ENCODE assay signal across 9 cellular contexts in genomic region chr20:1897965-1898464, GRCh38. TPM values are rescaled to one million over a fixed set of nuclear protein-coding genes. Genes with fewer than 3 reads are reported as not detected.
DNase-seq lines count a peak whose midpoint lies in the region; ATAC-seq and TF ChIP-seq lines count a peak whose summit lies in the region.
"Had no signal": no experiment of that assay in that cellular context is flagged by ENCODE, and none has a peak within 500 bp of the region (broad histone marks: within the 10 kb centered on the region; RNA-seq: fewer than 3 reads in every experiment).

No MANE protein-coding gene starts in this region.

- no peak overlapping the region for H3K4me3 ChIP-seq in naive thymus-derived CD4-positive, alpha-beta T cell (ENCODE audit: low read length)
- H3K4me3 ChIP-seq in osteoblast (ENCODE audit: insufficient read depth, low read length), result no peak overlapping the region
- H3K4me3 ChIP-seq: mucosa of descending colon had no signal

- H3K27ac Mint-ChIP-seq in T-helper 17 cell, result no peak overlapping the region
- no peak overlapping the region for H3K27ac Mint-ChIP-seq in naive thymus-derived CD4-positive, alpha-beta T cell

- TF ChIP-seq CTCF in osteoblast (IDR thresholded peaks at IDR 0.05; ENCODE audit: extremely low read depth, low read depth, low read length), result no peak

- H4K20me1 ChIP-seq in osteoblast (ENCODE audit: insufficient read depth, low read length), result peaks cover 47% of the 10 kb centered on the region

- ATAC-seq in GM18517 (IDR thresholded peaks at IDR 0.05; ENCODE audit: unreplicated experiment), result peak; percentile 66
- peak; percentile 44 for ATAC-seq in HG02840 (IDR thresholded peaks at IDR 0.05; ENCODE audit: low FRiP score, unreplicated experiment)
- ATAC-seq in T-helper 17 cell, result peak; percentile 52
- ATAC-seq in naive thymus-derived CD4-positive, alpha-beta T cell, result peak; percentile 22
- ATAC-seq: mucosa of descending colon had no signal

- H3K79me2 ChIP-seq in osteoblast (ENCODE audit: insufficient read depth, low read length), result peaks cover 81% of the 10 kb centered on the region

- DNase-seq in T-helper 17 cell, result no peak
- no peak for DNase-seq in naive thymus-derived CD4-positive, alpha-beta T cell
- DNase-seq in osteoblast (ENCODE audit: insufficient read length, low spot score, missing footprints), result no peak
- no peak for DNase-seq in NCI-H345 (lab: John Stamatoyannopoulos, UW)
- DNase-seq in head of caudate nucleus, result no peak
- DNase-seq in activated T-cell treated with anti-CD3 and anti-CD28 coated beads for 4 hours, result no peak

- H2AFZ ChIP-seq in osteoblast (ENCODE audit: low read length), result no peak overlapping the region

- H3K36me3 ChIP-seq in naive thymus-derived CD4-positive, alpha-beta T cell (ENCODE audit: control insufficient read depth in 2 of 3, insufficient read depth in 3 of 3, low read length in 3 of 3), result no peaks in the 10 kb centered on the region
- peaks cover 15% of the 10 kb centered on the region for H3K36me3 ChIP-seq in osteoblast (ENCODE audit: insufficient read depth, low read length)

- H3K9me3 Mint-ChIP-seq in naive thymus-derived CD4-positive, alpha-beta T cell, result no peaks in the 10 kb centered on the region

- CTCF ChIA-PET in naive thymus-derived CD4-positive, alpha-beta T cell (lab: Charles Lee), result no interaction called here

- H3K4me1 Mint-ChIP-seq in T-helper 17 cell, result peaks cover 7% of the 10 kb centered on the region
- peaks cover 0 to 12% (median 0%) of the 10 kb centered on the region in 7 donors for H3K4me1 Mint-ChIP-seq in naive thymus-derived CD4-positive, alpha-beta T cell

- intact Hi-C loops in naive thymus-derived CD4-positive, alpha-beta T cell (cut with micrococcal nuclease), result no loop called here
- intact Hi-C loops in head of caudate nucleus (cut with DNase I), result no loop called here

- H3K27ac ChIP-seq in naive thymus-derived CD4-positive, alpha-beta T cell (ENCODE audit: low read depth, low read length), result no peak overlapping the region
- H3K27ac ChIP-seq in osteoblast (ENCODE audit: low read depth, low read length), result no peak overlapping the region

- POLR2A ChIA-PET in naive thymus-derived CD4-positive, alpha-beta T cell (lab: Charles Lee), result no interaction called here

- no peaks in the 10 kb centered on the region for H3K9me3 ChIP-seq in T-helper 17 cell (ENCODE audit: control insufficient read depth, low read length, poor library complexity, severe bottlenecking)
- no peaks in the 10 kb centered on the region for H3K9me3 ChIP-seq in naive thymus-derived CD4-positive, alpha-beta T cell (ENCODE audit: control insufficient read depth in 2 of 3, low read length in 3 of 3)
- no peaks in the 10 kb centered on the region for H3K9me3 ChIP-seq in osteoblast (ENCODE audit: low read depth, low read length)
- H3K9me3 ChIP-seq: mucosa of descending colon had no signal

- peaks cover 71% of the 10 kb centered on the region for H3K27me3 Mint-ChIP-seq in T-helper 17 cell
- peaks cover 34 to 61% (median 55%) of the 10 kb centered on the region in 5 donors for H3K27me3 Mint-ChIP-seq in naive thymus-derived CD4-positive, alpha-beta T cell

- peaks cover 4% of the 10 kb centered on the region for H3K36me3 Mint-ChIP-seq in T-helper 17 cell (ENCODE audit: low read depth)
- no peaks in the 10 kb centered on the region for H3K36me3 Mint-ChIP-seq in naive thymus-derived CD4-positive, alpha-beta T cell

- H3K27me3 ChIP-seq in naive thymus-derived CD4-positive, alpha-beta T cell (ENCODE audit: control insufficient read depth in 2 of 2, insufficient read depth in 2 of 2, low read length in 2 of 2), result peaks cover 0 to 4% of the 10 kb centered on the region in 2 donors
- H3K27me3 ChIP-seq in osteoblast (ENCODE audit: insufficient read depth, low read length), result no peaks in the 10 kb centered on the region

- no peaks in the 10 kb centered on the region for H3K4me1 ChIP-seq in naive thymus-derived CD4-positive, alpha-beta T cell (ENCODE audit: control insufficient read depth in 2 of 2, insufficient read depth in 2 of 2, low read length in 2 of 2)
- peaks cover 17% of the 10 kb centered on the region for H3K4me1 ChIP-seq in osteoblast (ENCODE audit: insufficient read depth, low read length)

- no peak overlapping the region for H3K4me3 Mint-ChIP-seq in T-helper 17 cell
- no peak overlapping the region for H3K4me3 Mint-ChIP-seq in naive thymus-derived CD4-positive, alpha-beta T cell

- H3K4me2 ChIP-seq in osteoblast (ENCODE audit: insufficient read depth, low read length), result no peak overlapping the region

RNA-seq across cellular contexts. Expression of gene SIRPA, which starts 2.8 kb away (rescaled TPM):
- total RNA-seq in T-helper 17 cell (1 to 10 TPM in 1 of 2 donors, under 1 TPM in 1; 0.86 to 2.6 TPM), osteoblast (13.8 and 15.9 TPM in 2 replicates)
- 10 to 100 TPM in 1 of 5 experiments, 1 to 10 TPM in 3, not detected in 1; 1.7 to 42.9 (median 3.6) TPM for total RNA-seq in naive thymus-derived CD4-positive, alpha-beta T cell
- polyA plus RNA-seq in naive thymus-derived CD4-positive, alpha-beta T cell, result not detected
